Comparison of ENCODE assay signal across 9 cellular contexts in the genomic region with DNA sequence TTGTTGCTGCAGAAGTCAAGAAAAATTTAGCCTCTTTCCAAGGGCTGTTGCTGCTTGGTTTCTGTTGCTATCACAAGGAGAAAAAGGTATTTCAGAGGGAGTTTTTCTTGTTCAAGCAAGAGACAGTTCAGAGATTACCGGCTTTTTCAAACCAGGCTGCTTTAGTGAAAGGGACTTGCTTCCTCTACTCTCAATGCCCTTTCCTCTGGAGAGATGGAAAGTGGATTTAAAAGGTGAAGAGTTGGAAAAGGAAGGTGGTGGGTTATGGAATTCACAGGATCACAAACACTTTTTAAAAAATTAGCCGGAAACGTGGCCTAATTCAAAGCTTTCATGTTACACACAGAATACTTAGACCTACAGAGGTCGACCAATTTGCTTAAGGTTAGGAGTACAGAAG. TPM values are rescaled to one million over a fixed set of nuclear protein-coding genes. Genes with fewer than 3 reads are reported as not detected.
DNase-seq lines count a peak whose midpoint lies in the region; ATAC-seq lines count a peak whose summit lies in the region.
"Had no signal": no experiment of that assay in that cellular context is flagged by ENCODE, and none has a peak within 500 bp of the region (broad histone marks: within the 10 kb centered on the region; RNA-seq: fewer than 3 reads in every experiment).

No MANE protein-coding gene starts in this region.

- DNase-seq in activated CD4-positive, alpha-beta T cell treated with anti-CD3 and anti-CD28 coated beads for 36 hours, result no peak
- DNase-seq in activated CD4-positive, alpha-beta T cell treated with anti-CD3 and anti-CD28 coated beads for 4 hours, result no peak
- DNase-seq in T-helper 17 cell (no peak), fibroblast of peridontal ligament (ENCODE audit: extremely low read depth) (peak; percentile 9), CD1c-positive myeloid dendritic cell (ENCODE audit: extremely low spot score) (no peak), DMS 273 (lab: John Stamatoyannopoulos, UW; ENCODE audit: unreplicated experiment) (no peak), substantia nigra (lab: John Stamatoyannopoulos, UW) (no peak)
- DNase-seq: NCI-H510A had no signal

- H3K4me1 Mint-ChIP-seq in activated CD4-positive, alpha-beta T cell treated with anti-CD3 and anti-CD28 coated beads for 36 hours, result peaks cover 35% of the 10 kb centered on the region
- H3K4me1 Mint-ChIP-seq in T-helper 17 cell, result peaks cover 39% of the 10 kb centered on the region

- H3K9me3 ChIP-seq in T-helper 17 cell (ENCODE audit: control insufficient read depth, low read length, poor library complexity, severe bottlenecking) (no peaks in the 10 kb centered on the region), skeletal muscle tissue (ENCODE audit: control insufficient read depth in 3 of 3, low read length in 3 of 3) (no peaks in the 10 kb centered on the region)

- H3K27ac ChIP-seq in skeletal muscle tissue (ENCODE audit: low read depth, low read length), result peak overlapping the region; percentile 91
- H3K27ac ChIP-seq in substantia nigra (ENCODE audit: low read depth, low read length, poor library complexity, severe bottlenecking), result no peak overlapping the region

- ATAC-seq in activated CD4-positive, alpha-beta T cell treated with anti-CD3 and anti-CD28 coated beads for 36 hours, result no peak
- ATAC-seq in T-helper 17 cell, result no peak

- peak overlapping the region in 2 of 3 donors; percentile 82 to 92 for H3K4me3 ChIP-seq in skeletal muscle tissue (ENCODE audit: low read length in 3 of 3)

- peaks cover 20 to 33% (median 23%) of the 10 kb centered on the region in 3 donors for H3K36me3 ChIP-seq in skeletal muscle tissue (ENCODE audit: control insufficient read depth in 3 of 3, insufficient read depth in 3 of 3, low read length in 3 of 3)

- H3K27me3 Mint-ChIP-seq in activated CD4-positive, alpha-beta T cell treated with anti-CD3 and anti-CD28 coated beads for 36 hours, result no peaks in the 10 kb centered on the region
- H3K27me3 Mint-ChIP-seq in T-helper 17 cell, result no peaks in the 10 kb centered on the region

- POLR2A ChIA-PET in activated CD4-positive, alpha-beta T cell treated with anti-CD3 and anti-CD28 coated beads for 36 hours (lab: Charles Lee), result interaction anchor here (1.0 kb wide), 1 partner anchor 40 kb away, joined by 4 read pairs; the partner anchor contains the start of gene PKM

- H3K36me3 Mint-ChIP-seq in activated CD4-positive, alpha-beta T cell treated with anti-CD3 and anti-CD28 coated beads for 36 hours (ENCODE audit: low read depth), result peaks cover 25% of the 10 kb centered on the region
- peaks cover 2% of the 10 kb centered on the region for H3K36me3 Mint-ChIP-seq in T-helper 17 cell (ENCODE audit: low read depth)

- no peaks in the 10 kb centered on the region for H3K27me3 ChIP-seq in skeletal muscle tissue (ENCODE audit: control insufficient read depth in 3 of 3, insufficient read depth in 3 of 3, low read length in 3 of 3)

- peak overlapping the region; percentile 87 for H3K27ac Mint-ChIP-seq in activated CD4-positive, alpha-beta T cell treated with anti-CD3 and anti-CD28 coated beads for 36 hours
- peak overlapping the region; percentile 89 for H3K27ac Mint-ChIP-seq in T-helper 17 cell

- CTCF ChIA-PET in activated CD4-positive, alpha-beta T cell treated with anti-CD3 and anti-CD28 coated beads for 36 hours (lab: Charles Lee), result interaction anchor here (1.9 kb wide), 1 partner anchor 44 kb away, joined by 4 read pairs; no protein-coding TSS in a partner anchor

- peak overlapping the region; percentile 80 for H3K4me3 Mint-ChIP-seq in activated CD4-positive, alpha-beta T cell treated with anti-CD3 and anti-CD28 coated beads for 36 hours
- peak overlapping the region; percentile 88 for H3K4me3 Mint-ChIP-seq in T-helper 17 cell

- intact Hi-C loops in activated CD4-positive, alpha-beta T cell treated with anti-CD3 and anti-CD28 coated beads for 36 hours (cut with DNase I, micrococcal nuclease), result loop anchor here (5.0 to 10.0 kb wide), 5 partner anchors 74 to 1724 kb away; partner anchors contain the start of genes ARIH1 (in 1 of the 2), GRAMD2A (in 1 of the 2), MYO9A (in 1 of the 2) and NEO1 (in 1 of the 2)

- H3K9ac ChIP-seq in skeletal muscle tissue (ENCODE audit: low read depth in 1 of 3, low read length in 3 of 3), result peak overlapping the region; percentile 93 to 97 (median 93)

- peaks cover 21 to 25% (median 23%) of the 10 kb centered on the region in 3 donors for H3K4me1 ChIP-seq in skeletal muscle tissue (ENCODE audit: control insufficient read depth in 3 of 3, insufficient read depth in 3 of 3, low read length in 3 of 3)

- no peaks in the 10 kb centered on the region for H3K9me3 Mint-ChIP-seq in activated CD4-positive, alpha-beta T cell treated with anti-CD3 and anti-CD28 coated beads for 36 hours (ENCODE audit: low read depth)

RNA-seq across cellular contexts. Expression of gene PARP6, which starts 1.1 kb away (rescaled TPM):
- total RNA-seq in activated CD4-positive, alpha-beta T cell treated with anti-CD3 and anti-CD28 coated beads for 36 hours, result 10 to 100 TPM; 41.4 to 58.2 TPM
- 100 to 1,000 TPM; 109 to 112 TPM for total RNA-seq in T-helper 17 cell
- total RNA-seq in skeletal muscle tissue, result 13.0 TPM

RNA-seq across cellular contexts. Expression of gene PKM, which starts 40.2 kb away (rescaled TPM):
- 1,000 to 10,000 TPM; 2,479 to 3,112 TPM for total RNA-seq in activated CD4-positive, alpha-beta T cell treated with anti-CD3 and anti-CD28 coated beads for 36 hours
- total RNA-seq in T-helper 17 cell, result 100 to 1,000 TPM; 343 to 428 TPM
- total RNA-seq in skeletal muscle tissue, result 769 TPM

RNA-seq across cellular contexts. Expression of gene CELF6, which starts 48.7 kb away (rescaled TPM):
- total RNA-seq in activated CD4-positive, alpha-beta T cell treated with anti-CD3 and anti-CD28 coated beads for 36 hours, result under 1 TPM; 0.37 to 0.40 TPM
- total RNA-seq in T-helper 17 cell (1 to 10 TPM; 1.4 to 1.9 TPM), skeletal muscle tissue (1.0 TPM)
